In the genomic region with DNA sequence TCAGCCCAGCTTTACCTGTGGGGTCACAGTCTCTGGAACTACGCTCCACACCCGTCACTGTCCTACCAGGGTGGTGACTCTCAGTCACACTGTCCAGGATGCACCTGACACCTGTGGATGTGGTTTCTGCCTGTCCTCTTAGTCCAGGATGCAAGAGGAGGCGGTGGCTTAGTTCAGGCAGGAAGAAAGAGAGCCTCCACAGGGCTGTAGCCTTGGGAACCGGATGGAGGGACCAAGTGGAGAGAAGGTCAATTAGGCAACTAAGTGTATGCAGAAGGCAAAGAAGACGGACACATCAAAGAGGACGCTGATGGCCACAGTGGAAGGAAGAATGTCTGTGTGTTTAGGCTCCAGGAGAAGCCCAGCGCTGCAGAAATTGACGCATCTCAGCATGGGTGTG, we compare ENCODE assay signal across 14 cellular contexts.
DNase-seq lines count a peak whose midpoint lies in the region; FAIRE-seq and TF ChIP-seq lines count a peak whose summit lies in the region.
"Had no signal": no experiment of that assay in that cellular context is flagged by ENCODE, and none has a peak within 500 bp of the region (broad histone marks: within the 10 kb centered on the region; RNA-seq: fewer than 3 reads in every experiment).

No MANE protein-coding gene starts in this region.

- no peak overlapping the region for H3K23ac ChIP-seq in neuronal stem cell (ENCODE audit: low read depth, low read length, poor library complexity)

- intact Hi-C loops in OCI-LY7 (cut with micrococcal nuclease; ENCODE audit: unreplicated experiment) = loop anchor here (2.0 kb wide), 1 partner anchor 215 kb away; no protein-coding TSS in a partner anchor

- peak overlapping the region; percentile 31 for H3K18ac ChIP-seq in neuronal stem cell (ENCODE audit: low read length)

- H3K4me3 ChIP-seq in BLaER1 treated with 17β-estradiol and CSF1 and Interleukin-3, amounts not matched to agents 10 nM and 100 nM = no peak overlapping the region
- no peak overlapping the region for H3K4me3 ChIP-seq in OCI-LY7 (ENCODE audit: low read depth, low read length, poor library complexity, severe bottlenecking)
- no peak overlapping the region for H3K4me3 ChIP-seq in neuronal stem cell (ENCODE audit: low read length in 2 of 2)
- H3K4me3 ChIP-seq: GM12878, HAP-1 had no signal

- H3K79me1 ChIP-seq in neuronal stem cell (ENCODE audit: low read depth, low read length) = no peaks in the 10 kb centered on the region

- no peak overlapping the region for H4K8ac ChIP-seq in neuronal stem cell (ENCODE audit: low read depth, low read length)

- peaks cover 38 to 61% (median 50%) of the 10 kb centered on the region in 10 experiments for H3K4me1 ChIP-seq in BLaER1 treated with 17β-estradiol and CSF1 and Interleukin-3, amounts not matched to agents 10 nM and 100 nM
- H3K4me1 ChIP-seq in OCI-LY7 (ENCODE audit: insufficient read depth, low read length, poor library complexity, severe bottlenecking) (peaks cover 28% of the 10 kb centered on the region), neuronal stem cell (ENCODE audit: control insufficient read depth in 2 of 2, insufficient read depth in 1 of 2, low read depth in 1 of 2, low read length in 2 of 2) (peaks cover 7 to 12% of the 10 kb centered on the region in 2 donors)
- H3K4me1 ChIP-seq: HAP-1 had no signal

- H4K91ac ChIP-seq in neuronal stem cell (ENCODE audit: low read depth, low read length, poor library complexity) = no peak overlapping the region

- DNase-seq in GM12891 (ENCODE audit: insufficient read length, low spot score) (no peak), OCI-LY7 (ENCODE audit: low spot score) (peak; percentile 54), neuronal stem cell (ENCODE audit: low spot score) (no peak), germinal center (ENCODE audit: low spot score) (no peak), HUDEP-2 (lab: John Stamatoyannopoulos, UW; ENCODE audit: unreplicated experiment in 76 of 76) (no peak), T-helper 1 cell (no peak)
- DNase-seq: DMS53, GOT3, HFFc6 had no signal

- no TSS peak for BruUV-seq in OCI-LY7 (replicated peaks; lab: Mats Ljungman, UMichigan)

- CTCF ChIA-PET in OCI-LY7 (lab: Charles Lee; ENCODE audit: unreplicated experiment) = no interaction called here

- H3K4ac ChIP-seq in neuronal stem cell (ENCODE audit: low read length) = no peak overlapping the region

- H4K20me1 ChIP-seq in BLaER1 treated with 17β-estradiol and CSF1 and Interleukin-3, amounts not matched to agents 10 nM and 100 nM = no peaks in the 10 kb centered on the region
- H4K20me1 ChIP-seq in OCI-LY7 (ENCODE audit: insufficient read depth, low read length) = no peaks in the 10 kb centered on the region

- no peak overlapping the region for H2BK120ac ChIP-seq in neuronal stem cell (ENCODE audit: low read depth, low read length)

- no peaks in the 10 kb centered on the region for H3K36me3 ChIP-seq in BLaER1 treated with 17β-estradiol and CSF1 and Interleukin-3, amounts not matched to agents 10 nM and 100 nM
- H3K36me3 ChIP-seq in OCI-LY7 (ENCODE audit: insufficient read depth, low read length) = no peaks in the 10 kb centered on the region
- H3K36me3 ChIP-seq in neuronal stem cell (replicated peaks in 1 of 2; ENCODE audit: control insufficient read depth in 2 of 2, insufficient read depth in 2 of 2, low read length in 2 of 2) = no peaks in the 10 kb centered on the region
- H3K36me3 ChIP-seq: HAP-1 had no signal

- no peak overlapping the region for H2AK5ac ChIP-seq in neuronal stem cell (ENCODE audit: low read depth, low read length)

- no peak for TF ChIP-seq POLR2A in GM12891 (IDR thresholded peaks at IDR 0.05; ENCODE audit: low read depth, low read length)

- H3K4me2 ChIP-seq in BLaER1 treated with 17β-estradiol and CSF1 and Interleukin-3, amounts not matched to agents 10 nM and 100 nM = peak overlapping the region in 10 of 11 experiments; percentile 25 to 85 (median 68); a peak in 20 of 22 replicates
- peak overlapping the region; percentile 37 for H3K4me2 ChIP-seq in OCI-LY7 (ENCODE audit: low read length)
- no peak overlapping the region for H3K4me2 ChIP-seq in neuronal stem cell (ENCODE audit: insufficient read depth, low read length, poor library complexity, severe bottlenecking)
- H3K4me2 ChIP-seq: KMS-11 had no signal

- H2BK12ac ChIP-seq in neuronal stem cell (ENCODE audit: low read length) = no peak overlapping the region

- POLR2A ChIA-PET in OCI-LY7 (lab: Charles Lee) = interaction anchor here (0.5 to 2.7 kb wide), 6 partner anchors 9 to 318 kb away, joined by 3 to 12 read pairs (median 3); no protein-coding TSS in a partner anchor

- no peaks in the 10 kb centered on the region for H3K9me2 ChIP-seq in OCI-LY7 (ENCODE audit: insufficient read depth, low read length)

- no peaks in the 10 kb centered on the region for H3K79me2 ChIP-seq in OCI-LY7 (ENCODE audit: insufficient read depth, low read depth, low read length)

- peak; percentile 9 for FAIRE-seq in GM12891 (lab: Jason Lieb, UNC)
- FAIRE-seq: A204.1, GM12878 had no signal

- H3K27me3 ChIP-seq in BLaER1 treated with 17β-estradiol and CSF1 and Interleukin-3, amounts not matched to agents 10 nM and 100 nM = no peaks in the 10 kb centered on the region
- H3K27me3 ChIP-seq in neuronal stem cell (ENCODE audit: control insufficient read depth in 3 of 3, insufficient read depth in 3 of 3, low read depth in 1 of 3, low read length in 3 of 3) = no peaks in the 10 kb centered on the region

- WGBS in neuronal stem cell (ENCODE audit: extremely low coverage in 2 of 2, insufficient read length in 2 of 2, insufficient replicate concordance in 1 of 2), 2 donors = no CpG with 5 or more reads among the region's 8 CpGs

- H3K9me3 ChIP-seq in BLaER1 treated with 17β-estradiol and CSF1 and Interleukin-3, amounts not matched to agents 10 nM and 100 nM (replicated peaks in 1 of 11) = peaks cover 0 to 7% (median 0%) of the 10 kb centered on the region in 11 experiments; a peak in 4 of 22 replicates
- H3K9me3 ChIP-seq in OCI-LY7 (ENCODE audit: low read length) (no peaks in the 10 kb centered on the region), neuronal stem cell (replicated peaks in 1 of 2; ENCODE audit: control insufficient read depth in 2 of 2, insufficient read depth in 1 of 2, low read depth in 1 of 2, low read length in 2 of 2) (no peaks in the 10 kb centered on the region)
- H3K9me3 ChIP-seq: HAP-1 had no signal

- no peak overlapping the region for H2BK15ac ChIP-seq in neuronal stem cell (ENCODE audit: low read length)

- no peak overlapping the region for H3K14ac ChIP-seq in neuronal stem cell (ENCODE audit: low read length)

- H3K9ac ChIP-seq in BLaER1 treated with 17β-estradiol and CSF1 and Interleukin-3, amounts not matched to agents 10 nM and 100 nM = no peak overlapping the region; a peak in 1 of 22 replicates
- no peak overlapping the region for H3K9ac ChIP-seq in neuronal stem cell (ENCODE audit: low read depth, low read length, poor library complexity)
- H3K9ac ChIP-seq: KMS-11 had no signal

- no peak overlapping the region for H2BK5ac ChIP-seq in neuronal stem cell (ENCODE audit: low read length)

- peak overlapping the region in 4 of 11 experiments; percentile 7 to 44 (median 20); a peak in 5 of 22 replicates for H3K27ac ChIP-seq in BLaER1 treated with 17β-estradiol and CSF1 and Interleukin-3, amounts not matched to agents 10 nM and 100 nM
- H3K27ac ChIP-seq in OCI-LY7 (ENCODE audit: low read depth, low read length, poor library complexity, severe bottlenecking) (no peak overlapping the region), neuronal stem cell (replicated peaks; ENCODE audit: low read length) (no peak overlapping the region)
- H3K27ac ChIP-seq: KMS-11 had no signal

- H2AFZ ChIP-seq in OCI-LY7 (ENCODE audit: low read length) (no peak overlapping the region), neuronal stem cell (ENCODE audit: low read length) (peak overlapping the region; percentile 24)

- no peak for TF ChIP-seq CTCF in OCI-LY7 (conservative IDR thresholded peaks at IDR 0.05; ENCODE audit: low read length)

TF ChIP-seq in GM12891, 5 proteins besides CTCF, POLR2A, EP300 and RAD21:
- TF ChIP-seq POU2F2 (IDR thresholded peaks at IDR 0.05; ENCODE audit: low read depth, low read length) = no peak
- TF ChIP-seq POLR2AphosphoS5 (IDR thresholded peaks at IDR 0.05; ENCODE audit: low read depth, low read length) = no peak
- TF ChIP-seq SPI1 (IDR thresholded peaks at IDR 0.05; ENCODE audit: low read depth, low read length) = no peak
- no peak for TF ChIP-seq TAF1 (IDR thresholded peaks at IDR 0.05; ENCODE audit: low read depth, low read length)
- no peak for TF ChIP-seq PAX5 (IDR thresholded peaks at IDR 0.05; ENCODE audit: insufficient read depth, low read length, severe bottlenecking)
